ENCODE assay signal across 14 cellular contexts in genomic region chr5:174145821-174146220, GRCh38.
DNase-seq lines count a peak whose midpoint lies in the region; ATAC-seq and TF ChIP-seq lines count a peak whose summit lies in the region.
"Had no signal": no experiment of that assay in that cellular context is flagged by ENCODE, and none has a peak within 500 bp of the region (broad histone marks: within the 10 kb centered on the region; RNA-seq: fewer than 3 reads in every experiment).

No MANE protein-coding gene starts in this region.

- ATAC-seq in GM23338, result no peak; the same call in 2 of the 3 replicates
- no peak for ATAC-seq in HG02798 (IDR thresholded peaks at IDR 0.05; ENCODE audit: poor library complexity, unreplicated experiment)
- no peak for ATAC-seq in HG03108 (IDR thresholded peaks at IDR 0.05; ENCODE audit: unreplicated experiment)
- no peak for ATAC-seq in psoas muscle
- no peak for ATAC-seq in GM18517 (IDR thresholded peaks at IDR 0.05; ENCODE audit: unreplicated experiment)

- H3K36me3 ChIP-seq in GM23338 (ENCODE audit: insufficient read depth), result no peaks in the 10 kb centered on the region
- H3K36me3 ChIP-seq in psoas muscle (ENCODE audit: insufficient read depth in 1 of 2, low read depth in 1 of 2), result no peaks in the 10 kb centered on the region
- H3K36me3 ChIP-seq: breast epithelium, SJCRH30 had no signal

- H3K27ac Mint-ChIP-seq in GM23338, result no peak overlapping the region
- no peak overlapping the region for H3K27ac Mint-ChIP-seq in activated naive CD8-positive, alpha-beta T cell treated with anti-CD3 and anti-CD28 coated beads for 36 hours
- H3K27ac Mint-ChIP-seq: stimulated activated naive CD8-positive, alpha-beta T cell treated with anti-CD3 and anti-CD28 coated beads, Interleukin-15, Interleukin-2, amounts not matched to agents 100 ng/mL and 50 ng/mL, for 24 hours had no signal

- H3K27ac ChIP-seq in GM23338 (ENCODE audit: low read depth) (no peak overlapping the region), psoas muscle (no peak overlapping the region)
- H3K27ac ChIP-seq: breast epithelium, SJCRH30 had no signal

- H3K27me3 ChIP-seq in GM23338 (ENCODE audit: insufficient read depth) (no peaks in the 10 kb centered on the region), psoas muscle (ENCODE audit: insufficient read depth in 3 of 3, low read length in 2 of 3) (peaks cover 0 to 6% (median 0%) of the 10 kb centered on the region in 3 donors)
- H3K27me3 ChIP-seq: breast epithelium had no signal

- 51 to 65% (median 64%) methylated on average over 5 of the region's 5 CpGs for WGBS in psoas muscle, 3 donors

- H3F3A ChIP-seq in GM23338 (replicated peaks; ENCODE audit: low read depth), result no peaks in the 10 kb centered on the region

- no peak overlapping the region for H3K4me3 Mint-ChIP-seq in GM23338
- H3K4me3 Mint-ChIP-seq in activated naive CD8-positive, alpha-beta T cell treated with anti-CD3 and anti-CD28 coated beads for 36 hours, result no peak overlapping the region
- H3K4me3 Mint-ChIP-seq: stimulated activated naive CD8-positive, alpha-beta T cell treated with anti-CD3 and anti-CD28 coated beads, Interleukin-15, Interleukin-2, amounts not matched to agents 100 ng/mL and 50 ng/mL, for 24 hours had no signal

- TF ChIP-seq CTCF in GM23338 (conservative IDR thresholded peaks at IDR 0.05; ENCODE audit: low read depth in 2 of 2), result no peak
- no peak for TF ChIP-seq CTCF in psoas muscle (IDR thresholded peaks at IDR 0.05)

- H3K79me2 ChIP-seq in GM23338 (replicated peaks; ENCODE audit: insufficient read depth), result no peaks in the 10 kb centered on the region

- H3K9me3 ChIP-seq in psoas muscle, result no peaks in the 10 kb centered on the region
- H3K9me3 ChIP-seq: breast epithelium, SJCRH30 had no signal

- H3K4me1 Mint-ChIP-seq in GM23338, result no peaks in the 10 kb centered on the region
- no peaks in the 10 kb centered on the region for H3K4me1 Mint-ChIP-seq in activated naive CD8-positive, alpha-beta T cell treated with anti-CD3 and anti-CD28 coated beads for 36 hours

- no peaks in the 10 kb centered on the region for H3K36me3 Mint-ChIP-seq in GM23338 (ENCODE audit: low read depth)
- no peaks in the 10 kb centered on the region for H3K36me3 Mint-ChIP-seq in activated naive CD8-positive, alpha-beta T cell treated with anti-CD3 and anti-CD28 coated beads for 36 hours

- no peaks in the 10 kb centered on the region for H3K27me3 Mint-ChIP-seq in GM23338 (ENCODE audit: insufficient read depth, low read depth, poor library complexity)
- peaks cover 8% of the 10 kb centered on the region for H3K27me3 Mint-ChIP-seq in activated naive CD8-positive, alpha-beta T cell treated with anti-CD3 and anti-CD28 coated beads for 36 hours

- H3K9me3 Mint-ChIP-seq in GM23338, result no peaks in the 10 kb centered on the region; the same call in 2 of the 3 replicates
- no peaks in the 10 kb centered on the region for H3K9me3 Mint-ChIP-seq in activated naive CD8-positive, alpha-beta T cell treated with anti-CD3 and anti-CD28 coated beads for 36 hours
- H3K9me3 Mint-ChIP-seq: stimulated activated naive CD8-positive, alpha-beta T cell treated with anti-CD3 and anti-CD28 coated beads, Interleukin-15, Interleukin-2, amounts not matched to agents 100 ng/mL and 50 ng/mL, for 24 hours had no signal

- no peaks in the 10 kb centered on the region for H4K20me1 ChIP-seq in GM23338 (replicated peaks; ENCODE audit: insufficient read depth)

- no peaks in the 10 kb centered on the region for H3K4me1 ChIP-seq in GM23338 (ENCODE audit: insufficient read depth)
- no peaks in the 10 kb centered on the region for H3K4me1 ChIP-seq in psoas muscle
- H3K4me1 ChIP-seq: breast epithelium, SJCRH30 had no signal

- DNase-seq in COLO668 (lab: John Stamatoyannopoulos, UW; ENCODE audit: unreplicated experiment) (peak; percentile 78), GM23338 (ENCODE audit: low spot score) (peak; percentile 70), medulla oblongata (ENCODE audit: extremely low spot score) (peak; percentile 91), psoas muscle (no peak)
- peak; percentile 43 for DNase-seq in activated naive CD8-positive, alpha-beta T cell treated with anti-CD3 and anti-CD28 coated beads for 36 hours
- DNase-seq: HCEC 1CT, NCI-H1694 treated with DMSO at 0.1 percent for 48 hours, SJCRH30 had no signal

- no peaks in the 10 kb centered on the region for H3K9me2 ChIP-seq in GM23338 (ENCODE audit: insufficient read depth)

- H3K4me3 ChIP-seq in GM23338, result no peak overlapping the region
- H3K4me3 ChIP-seq in psoas muscle, result no peak overlapping the region
- H3K4me3 ChIP-seq: breast epithelium, lung, SJCRH30 had no signal

- no peak overlapping the region for H2AFZ ChIP-seq in GM23338

- intact Hi-C loops in psoas muscle (cut with DNase I), result no loop called here

- H3K4me2 ChIP-seq in GM23338, result no peak overlapping the region

TF ChIP-seq in GM23338, 12 proteins besides CTCF, POLR2A, EP300 and RAD21 (continues in another document):
- TF ChIP-seq ZNF331 (CRISPR knock-in tag; IDR thresholded peaks at IDR 0.05; ENCODE audit: low read depth) (no peak), EZH2phosphoT487 (IDR thresholded peaks at IDR 0.05; ENCODE audit: unreplicated experiment) (no peak), CREB1 (CRISPR knock-in tag; IDR thresholded peaks at IDR 0.05; ENCODE audit: low read depth) (no peak), ZNF114 (CRISPR knock-in tag; IDR thresholded peaks at IDR 0.05) (no peak), JUNB (IDR thresholded peaks at IDR 0.05; ENCODE audit: unreplicated experiment) (no peak), ZNF462 (CRISPR knock-in tag; IDR thresholded peaks at IDR 0.05) (no peak)

Comparison
In these comparisons a context has a peak if more than half of its experiments do, and no peak if none do; other contexts are left out.
1. DNase-seq: peak in COLO668 (single experiment), GM23338 (single experiment), activated naive CD8-positive, alpha-beta T cell treated with anti-CD3 and anti-CD28 coated beads for 36 hours (single experiment) and medulla oblongata (single experiment); none in psoas muscle (0 of 2).